Comparison of ENCODE assay signal across 9 cellular contexts in genomic region chr15:31024330-31024729, GRCh38. TPM values are rescaled to one million over a fixed set of nuclear protein-coding genes. Genes with fewer than 3 reads are reported as not detected.
A peak's percentile ranks its signal among the peaks of the same experiment; 100 is the strongest.
DNase-seq lines count a peak whose midpoint lies in the region; ATAC-seq and TF ChIP-seq lines count a peak whose summit lies in the region.
"Had no signal": no experiment of that assay in that cellular context is flagged by ENCODE, and none has a peak within 500 bp of the region (broad histone marks: within the 10 kb centered on the region; RNA-seq: fewer than 3 reads in every experiment).

No MANE protein-coding gene starts in this region.

- no peaks in the 10 kb centered on the region for H3K27me3 ChIP-seq in GM23248 (replicated peaks; ENCODE audit: insufficient read depth)

- H3K27ac ChIP-seq in GM23248 = peak overlapping the region; percentile 11

- ATAC-seq in SK-N-SH treated with all-trans-retinoic acid at 6 μM for 48 hours (peak; percentile 93), GM19395 (IDR thresholded peaks at IDR 0.05; ENCODE audit: unreplicated experiment) (no peak)

- peaks cover 20% of the 10 kb centered on the region for H3F3A ChIP-seq in GM23248 (ENCODE audit: insufficient read depth)

- peaks cover 24% of the 10 kb centered on the region for H3K4me1 ChIP-seq in GM23248 (ENCODE audit: insufficient read depth)

- H3K4me2 ChIP-seq in GM23248 (ENCODE audit: unreplicated experiment) = peak overlapping the region; percentile 25

- TF ChIP-seq CTCF in fibroblast of the aortic adventitia (IDR thresholded peaks at IDR 0.05; ENCODE audit: insufficient read depth, low read length) = no peak

- H3K79me2 ChIP-seq in GM23248 (ENCODE audit: insufficient read depth) = no peaks in the 10 kb centered on the region

- DNase-seq in GM23248 (peak; percentile 78), fibroblast of the aortic adventitia (ENCODE audit: low read depth) (peak; percentile 98), pulmonary artery endothelial cell (ENCODE audit: low read depth, low spot score) (peak; percentile 98), NCI-H2171 (lab: John Stamatoyannopoulos, UW) (no peak), HUDEP-2 (lab: John Stamatoyannopoulos, UW; ENCODE audit: unreplicated experiment in 76 of 76) (no peak)
- DNase-seq in stimulated activated CD8-positive, alpha-beta memory T cell treated with anti-CD3 and anti-CD28 coated beads, Interleukin-4, amount 100 ng/mL, for 48 hours = no peak

- in situ Hi-C loops in GM23248 (cut with MboI) = no loop called here

- H3K9me2 ChIP-seq in GM23248 (ENCODE audit: insufficient read depth) = no peaks in the 10 kb centered on the region

- H2AFZ ChIP-seq in GM23248 = peak overlapping the region; percentile 9; the same call in 1 of the 2 replicates

- H3K36me3 ChIP-seq in GM23248 (ENCODE audit: low read depth) = no peaks in the 10 kb centered on the region
- H3K36me3 ChIP-seq: HAP-1 had no signal

- no peak overlapping the region for H3K9ac ChIP-seq in GM23248

- WGBS in GM23248 (ENCODE audit: low coverage in 1 of 2, low lambda C conversion rate in 2 of 2, missing lambda C conversion rate in 2 of 2), 2 experiments = 13 to 20% methylated on average over 5 of the region's 5 CpGs

- H3K9me3 ChIP-seq in GM23248 (ENCODE audit: low read depth) = no peaks in the 10 kb centered on the region
- H3K9me3 ChIP-seq: HAP-1 had no signal

- H4K20me1 ChIP-seq in GM23248 (ENCODE audit: insufficient read depth) = no peaks in the 10 kb centered on the region

- H3K4me3 ChIP-seq in GM23248 = 0 out of 2 replicates have a peak overlapping the region, but pooled peaks have one; percentile 5
- H3K4me3 ChIP-seq in fibroblast of the aortic adventitia (ENCODE audit: low read depth, low read length) = no peak overlapping the region
- H3K4me3 ChIP-seq: HAP-1 had no signal

TF ChIP-seq in SK-N-SH treated with all-trans-retinoic acid at 6 μM for 48 hours, 23 proteins besides CTCF, POLR2A, EP300 and RAD21:
- TF ChIP-seq ISL1 (CRISPR knock-in tag; IDR thresholded peaks at IDR 0.05) (peak; percentile 76), ARNTL (CRISPR knock-in tag; IDR thresholded peaks at IDR 0.05; ENCODE audit: borderline replicate concordance, low read depth) (no peak), CSRNP3 (CRISPR knock-in tag; IDR thresholded peaks at IDR 0.05) (no peak), CSDC2 (CRISPR knock-in tag; IDR thresholded peaks at IDR 0.05) (peak; percentile 87), SNAI2 (CRISPR knock-in tag; IDR thresholded peaks at IDR 0.05) (no peak)
- TF ChIP-seq, protein P1, sequence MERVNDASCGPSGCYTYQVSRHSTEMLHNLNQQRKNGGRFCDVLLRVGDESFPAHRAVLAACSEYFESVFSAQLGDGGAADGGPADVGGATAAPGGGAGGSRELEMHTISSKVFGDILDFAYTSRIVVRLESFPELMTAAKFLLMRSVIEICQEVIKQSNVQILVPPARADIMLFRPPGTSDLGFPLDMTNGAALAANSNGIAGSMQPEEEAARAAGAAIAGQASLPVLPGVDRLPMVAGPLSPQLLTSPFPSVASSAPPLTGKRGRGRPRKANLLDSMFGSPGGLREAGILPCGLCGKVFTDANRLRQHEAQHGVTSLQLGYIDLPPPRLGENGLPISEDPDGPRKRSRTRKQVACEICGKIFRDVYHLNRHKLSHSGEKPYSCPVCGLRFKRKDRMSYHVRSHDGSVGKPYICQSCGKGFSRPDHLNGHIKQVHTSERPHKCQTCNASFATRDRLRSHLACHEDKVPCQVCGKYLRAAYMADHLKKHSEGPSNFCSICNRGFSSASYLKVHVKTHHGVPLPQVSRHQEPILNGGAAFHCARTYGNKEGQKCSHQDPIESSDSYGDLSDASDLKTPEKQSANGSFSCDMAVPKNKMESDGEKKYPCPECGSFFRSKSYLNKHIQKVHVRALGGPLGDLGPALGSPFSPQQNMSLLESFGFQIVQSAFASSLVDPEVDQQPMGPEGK (CRISPR knock-in tag; IDR thresholded peaks at IDR 0.05; ENCODE audit: borderline replicate concordance) = peak; percentile 81; the same call in 1 of the 2 replicates
- TF ChIP-seq, protein P2, sequence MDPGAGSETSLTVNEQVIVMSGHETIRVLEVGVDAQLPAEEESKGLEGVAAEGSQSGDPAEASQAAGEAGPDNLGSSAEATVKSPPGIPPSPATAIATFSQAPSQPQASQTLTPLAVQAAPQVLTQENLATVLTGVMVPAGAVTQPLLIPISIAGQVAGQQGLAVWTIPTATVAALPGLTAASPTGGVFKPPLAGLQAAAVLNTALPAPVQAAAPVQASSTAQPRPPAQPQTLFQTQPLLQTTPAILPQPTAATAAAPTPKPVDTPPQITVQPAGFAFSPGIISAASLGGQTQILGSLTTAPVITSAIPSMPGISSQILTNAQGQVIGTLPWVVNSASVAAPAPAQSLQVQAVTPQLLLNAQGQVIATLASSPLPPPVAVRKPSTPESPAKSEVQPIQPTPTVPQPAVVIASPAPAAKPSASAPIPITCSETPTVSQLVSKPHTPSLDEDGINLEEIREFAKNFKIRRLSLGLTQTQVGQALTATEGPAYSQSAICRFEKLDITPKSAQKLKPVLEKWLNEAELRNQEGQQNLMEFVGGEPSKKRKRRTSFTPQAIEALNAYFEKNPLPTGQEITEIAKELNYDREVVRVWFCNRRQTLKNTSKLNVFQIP (CRISPR knock-in tag; IDR thresholded peaks at IDR 0.05; ENCODE audit: borderline replicate concordance, low read depth) = 0 out of 2 replicates have a peak, but pooled peaks have one; percentile 46

RNA-seq across cellular contexts. Expression of gene MTMR10, which starts 32.9 kb away (rescaled TPM):
- 8.1 and 13.3 TPM in 2 replicates for total RNA-seq in GM23248 (2014; rRNA removed; shearing (Covaris generic))
- polyA plus RNA-seq in GM23248 (2016; fragmentation: Nextera tagmentation; extraction: Ambion mirVana) = 6.3 and 7.2 TPM in 2 replicates
- total RNA-seq in fibroblast of the aortic adventitia (ENCODE audit: low replicate concordance) = 16.2 and 21.3 TPM in 2 replicates
- 25.0 and 49.9 TPM in 2 replicates for total RNA-seq in pulmonary artery endothelial cell

Comparison
In these comparisons a context has a peak if more than half of its experiments do, and no peak if none do; other contexts are left out.
1. DNase-seq: peak in GM23248 (single experiment), fibroblast of the aortic adventitia (single experiment) and pulmonary artery endothelial cell (single experiment); none in NCI-H2171 (single experiment), stimulated activated CD8-positive, alpha-beta memory T cell treated with anti-CD3 and anti-CD28 coated beads, Interleukin-4, amount 100 ng/mL, for 48 hours (single experiment) and HUDEP-2 (0 of 76).